Comparison of ENCODE assay signal across 12 cellular contexts in the genomic region with DNA sequence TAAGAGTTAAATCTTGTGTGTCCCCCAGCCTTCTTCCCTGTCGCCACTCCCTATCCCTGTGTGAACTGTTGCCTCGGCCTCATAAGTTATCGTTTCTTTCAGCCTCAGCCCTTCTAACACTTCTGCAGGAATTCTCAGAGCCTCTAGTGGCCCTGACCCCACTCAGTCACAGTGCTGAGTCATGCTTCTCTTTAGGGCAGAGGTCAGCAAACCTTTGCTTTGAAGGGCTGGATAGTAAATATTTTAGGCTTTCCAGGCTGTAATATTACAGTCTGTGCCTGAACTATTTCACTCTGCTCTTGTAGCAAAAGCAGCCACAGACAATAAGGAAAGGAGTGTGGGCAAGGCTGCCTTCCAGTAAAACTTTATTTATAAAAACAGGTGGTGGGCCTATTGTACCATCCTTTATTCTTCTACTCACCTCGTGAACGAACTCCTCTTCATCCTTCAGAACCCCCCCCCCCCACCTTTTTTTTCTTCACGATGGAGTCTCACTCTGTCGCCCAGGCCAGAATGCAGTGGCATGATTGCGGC. TPM values are rescaled to one million over a fixed set of nuclear protein-coding genes. Genes with fewer than 3 reads are reported as not detected.
DNase-seq lines count a peak whose midpoint lies in the region; ATAC-seq, FAIRE-seq and TF ChIP-seq lines count a peak whose summit lies in the region.
"Had no signal": no experiment of that assay in that cellular context is flagged by ENCODE, and none has a peak within 500 bp of the region (broad histone marks: within the 10 kb centered on the region; RNA-seq: fewer than 3 reads in every experiment).

No MANE protein-coding gene starts in this region.

- no peak for TF ChIP-seq POLR2A in GM18505 (IDR thresholded peaks at IDR 0.05; ENCODE audit: borderline replicate concordance, extremely low read depth, insufficient read depth, insufficient read length)

- peaks cover 4% of the 10 kb centered on the region for H3K27me3 Mint-ChIP-seq in GM23338 (ENCODE audit: insufficient read depth, low read depth, poor library complexity)
- H3K27me3 Mint-ChIP-seq: activated naive CD4-positive, alpha-beta T cell treated with anti-CD3 and anti-CD28 coated beads, Interleukin-2, amount 10 ng/mL, durations not matched to agents 7 days and 5 days had no signal

- 77 to 79% (median 77%) methylated on average over 8 of the region's 8 CpGs for WGBS in small intestine, 3 donors

- ATAC-seq in GM23338 (no peak), left cardiac atrium (peak; percentile 55 to 64), GM18505 (IDR thresholded peaks at IDR 0.05; ENCODE audit: unreplicated experiment) (no peak)

- peaks cover 7% of the 10 kb centered on the region for H4K20me1 ChIP-seq in GM23338 (replicated peaks; ENCODE audit: insufficient read depth)

- peaks cover 6% of the 10 kb centered on the region for H3K4me1 Mint-ChIP-seq in GM23338

- peaks cover 2% of the 10 kb centered on the region; the same call in 1 of the 2 replicates for H3F3A ChIP-seq in GM23338 (replicated peaks; ENCODE audit: low read depth)

- peaks cover 5% of the 10 kb centered on the region for H3K9me3 Mint-ChIP-seq in GM23338

- H3K36me3 Mint-ChIP-seq in GM23338 (ENCODE audit: low read depth), result peaks cover 26% of the 10 kb centered on the region

- peak overlapping the region; percentile 89 for H3K27ac Mint-ChIP-seq in GM23338

- H3K27ac ChIP-seq in GM23338 (ENCODE audit: low read depth) (0 out of 2 replicates have a peak overlapping the region, but pooled peaks have one; percentile 45), small intestine (ENCODE audit: low read depth in 1 of 2, low read length in 1 of 2) (peak overlapping the region in 1 of 2 donors; percentile 1)
- H3K27ac ChIP-seq: HL-60, SJCRH30 had no signal

- no peaks in the 10 kb centered on the region; the same call in 1 of the 2 replicates for H3K36me3 ChIP-seq in GM23338 (ENCODE audit: insufficient read depth)
- H3K36me3 ChIP-seq in small intestine (ENCODE audit: control insufficient read depth in 2 of 2, insufficient read depth in 2 of 2, low read length in 2 of 2), result peaks cover 4 to 7% of the 10 kb centered on the region in 2 donors

- intact Hi-C loops in left cardiac atrium (cut with DNase I), result no loop called here

- no peak overlapping the region for H3K4me3 Mint-ChIP-seq in GM23338
- H3K4me3 Mint-ChIP-seq: activated naive CD4-positive, alpha-beta T cell treated with anti-CD3 and anti-CD28 coated beads, Interleukin-2, amount 10 ng/mL, durations not matched to agents 7 days and 5 days had no signal

- no peak for DNase-seq in GM23338 (ENCODE audit: low spot score)
- peak; percentile 63 for DNase-seq in SW480 (ENCODE audit: low spot score)
- DNase-seq in left cardiac atrium, result no peak
- DNase-seq in small intestine, result peak; percentile 33
- DNase-seq in stimulated activated CD4-positive, alpha-beta T cell treated with anti-CD3 and anti-CD28 coated beads, Interleukin-15, amount 100 ng/mL, for 24 hours, result no peak
- DNase-seq in urothelium cell line (ENCODE audit: low spot score), result no peak
- DNase-seq in effector CD8-positive, alpha-beta T cell (lab: John Stamatoyannopoulos, UW), result no peak
- DNase-seq: activated naive CD4-positive, alpha-beta T cell treated with anti-CD3 and anti-CD28 coated beads, Interleukin-2, amount 10 ng/mL, durations not matched to agents 7 days and 5 days; SJCRH30 had no signal

- H3K4me3 ChIP-seq in GM23338 (no peak overlapping the region), small intestine (ENCODE audit: low read depth in 1 of 2, low read length in 2 of 2) (no peak overlapping the region)
- H3K4me3 ChIP-seq: SJCRH30 had no signal

- H3K27me3 ChIP-seq in GM23338 (ENCODE audit: insufficient read depth), result no peaks in the 10 kb centered on the region
- no peaks in the 10 kb centered on the region for H3K27me3 ChIP-seq in small intestine (ENCODE audit: control insufficient read depth in 2 of 2, insufficient read depth in 2 of 2, low read length in 2 of 2)
- H3K27me3 ChIP-seq: SJCRH30 had no signal

- H2AFZ ChIP-seq in GM23338, result no peak overlapping the region

- no peaks in the 10 kb centered on the region for H3K9me2 ChIP-seq in GM23338 (ENCODE audit: insufficient read depth)

- H3K4me1 ChIP-seq in GM23338 (ENCODE audit: insufficient read depth), result no peaks in the 10 kb centered on the region; the same call in 1 of the 2 replicates
- peaks cover 2 to 5% of the 10 kb centered on the region in 2 donors for H3K4me1 ChIP-seq in small intestine (ENCODE audit: control insufficient read depth in 2 of 2, insufficient read depth in 1 of 2, low read depth in 1 of 2, low read length in 1 of 2)
- H3K4me1 ChIP-seq: SJCRH30 had no signal

- peaks cover 68% of the 10 kb centered on the region for H3K79me2 ChIP-seq in GM23338 (replicated peaks; ENCODE audit: insufficient read depth)

- FAIRE-seq in small intestine (lab: Jason Lieb, UNC) (no peak), urothelium cell line (lab: Jason Lieb, UNC) (no peak)
- FAIRE-seq: keratinocyte had no signal

- H3K9me3 ChIP-seq in small intestine (ENCODE audit: control insufficient read depth, low read depth), result no peaks in the 10 kb centered on the region
- H3K9me3 ChIP-seq: SJCRH30 had no signal

- no peak for TF ChIP-seq CTCF in GM23338 (conservative IDR thresholded peaks at IDR 0.05; ENCODE audit: low read depth in 2 of 2)

- H3K4me2 ChIP-seq in GM23338, result no peak overlapping the region

TF ChIP-seq in GM23338, 12 proteins besides CTCF, POLR2A, EP300 and RAD21 (continues in another document):
- TF ChIP-seq EZH2phosphoT487 (IDR thresholded peaks at IDR 0.05; ENCODE audit: unreplicated experiment), result no peak
- TF ChIP-seq, protein P1, sequence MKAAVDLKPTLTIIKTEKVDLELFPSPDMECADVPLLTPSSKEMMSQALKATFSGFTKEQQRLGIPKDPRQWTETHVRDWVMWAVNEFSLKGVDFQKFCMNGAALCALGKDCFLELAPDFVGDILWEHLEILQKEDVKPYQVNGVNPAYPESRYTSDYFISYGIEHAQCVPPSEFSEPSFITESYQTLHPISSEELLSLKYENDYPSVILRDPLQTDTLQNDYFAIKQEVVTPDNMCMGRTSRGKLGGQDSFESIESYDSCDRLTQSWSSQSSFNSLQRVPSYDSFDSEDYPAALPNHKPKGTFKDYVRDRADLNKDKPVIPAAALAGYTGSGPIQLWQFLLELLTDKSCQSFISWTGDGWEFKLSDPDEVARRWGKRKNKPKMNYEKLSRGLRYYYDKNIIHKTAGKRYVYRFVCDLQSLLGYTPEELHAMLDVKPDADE (IDR thresholded peaks at IDR 0.05), result no peak
- no peak for TF ChIP-seq NANOG (IDR thresholded peaks at IDR 0.05; ENCODE audit: borderline replicate concordance)
- no peak for TF ChIP-seq CREB1 (CRISPR knock-in tag; IDR thresholded peaks at IDR 0.05; ENCODE audit: low read depth)
- no peak for TF ChIP-seq POLR2AphosphoS5 (IDR thresholded peaks at IDR 0.05; ENCODE audit: low read depth)
- TF ChIP-seq, protein P2, sequence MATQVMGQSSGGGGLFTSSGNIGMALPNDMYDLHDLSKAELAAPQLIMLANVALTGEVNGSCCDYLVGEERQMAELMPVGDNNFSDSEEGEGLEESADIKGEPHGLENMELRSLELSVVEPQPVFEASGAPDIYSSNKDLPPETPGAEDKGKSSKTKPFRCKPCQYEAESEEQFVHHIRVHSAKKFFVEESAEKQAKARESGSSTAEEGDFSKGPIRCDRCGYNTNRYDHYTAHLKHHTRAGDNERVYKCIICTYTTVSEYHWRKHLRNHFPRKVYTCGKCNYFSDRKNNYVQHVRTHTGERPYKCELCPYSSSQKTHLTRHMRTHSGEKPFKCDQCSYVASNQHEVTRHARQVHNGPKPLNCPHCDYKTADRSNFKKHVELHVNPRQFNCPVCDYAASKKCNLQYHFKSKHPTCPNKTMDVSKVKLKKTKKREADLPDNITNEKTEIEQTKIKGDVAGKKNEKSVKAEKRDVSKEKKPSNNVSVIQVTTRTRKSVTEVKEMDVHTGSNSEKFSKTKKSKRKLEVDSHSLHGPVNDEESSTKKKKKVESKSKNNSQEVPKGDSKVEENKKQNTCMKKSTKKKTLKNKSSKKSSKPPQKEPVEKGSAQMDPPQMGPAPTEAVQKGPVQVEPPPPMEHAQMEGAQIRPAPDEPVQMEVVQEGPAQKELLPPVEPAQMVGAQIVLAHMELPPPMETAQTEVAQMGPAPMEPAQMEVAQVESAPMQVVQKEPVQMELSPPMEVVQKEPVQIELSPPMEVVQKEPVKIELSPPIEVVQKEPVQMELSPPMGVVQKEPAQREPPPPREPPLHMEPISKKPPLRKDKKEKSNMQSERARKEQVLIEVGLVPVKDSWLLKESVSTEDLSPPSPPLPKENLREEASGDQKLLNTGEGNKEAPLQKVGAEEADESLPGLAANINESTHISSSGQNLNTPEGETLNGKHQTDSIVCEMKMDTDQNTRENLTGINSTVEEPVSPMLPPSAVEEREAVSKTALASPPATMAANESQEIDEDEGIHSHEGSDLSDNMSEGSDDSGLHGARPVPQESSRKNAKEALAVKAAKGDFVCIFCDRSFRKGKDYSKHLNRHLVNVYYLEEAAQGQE (IDR thresholded peaks at IDR 0.05; ENCODE audit: unreplicated experiment), result no peak
- TF ChIP-seq STAT1 (IDR thresholded peaks at IDR 0.05; ENCODE audit: unreplicated experiment), result no peak
- no peak for TF ChIP-seq ZNF114 (CRISPR knock-in tag; IDR thresholded peaks at IDR 0.05)
- no peak for TF ChIP-seq ZNF331 (CRISPR knock-in tag; IDR thresholded peaks at IDR 0.05; ENCODE audit: low read depth)

RNA-seq across cellular contexts. Expression of gene MYO9B, which starts 22.1 kb away (rescaled TPM):
- total RNA-seq in GM23338 (2014; rRNA removed; shearing (Covaris generic)), result 61.3 and 65.6 TPM in 2 replicates
- polyA plus RNA-seq in GM23338 (2016; fragmentation: Nextera tagmentation; extraction: Ambion mirVana), result 28.7 and 29.0 TPM in 2 replicates
- total RNA-seq in left cardiac atrium, result 10 to 100 TPM; 32.5 to 44.6 TPM
- polyA plus RNA-seq in small intestine, result 10 to 100 TPM; 31.6 to 62.1 (median 53.2) TPM

RNA-seq across cellular contexts. Expression of gene HAUS8, which starts 22.4 kb away (rescaled TPM):
- 10.6 and 11.1 TPM in 2 replicates for total RNA-seq in GM23338 (2014; rRNA removed; shearing (Covaris generic))
- polyA plus RNA-seq in GM23338 (2016; fragmentation: Nextera tagmentation; extraction: Ambion mirVana) (33.3 and 35.5 TPM in 2 replicates), small intestine (10 to 100 TPM in 2 of 3 donors, 1 to 10 TPM in 1; 9.9 to 16.5 (median 16.5) TPM)
- total RNA-seq in left cardiac atrium, result 1 to 10 TPM; 3.9 to 5.0 TPM

Comparison
In these comparisons a context has a peak if more than half of its experiments do, and no peak if none do; other contexts are left out.
1. ATAC-seq: peak in left cardiac atrium (2 of 2); none in GM23338 (single experiment) and GM18505 (single experiment).
2. DNase-seq: peak in SW480 (single experiment) and small intestine (single experiment); none in GM23338 (single experiment), left cardiac atrium (single experiment), stimulated activated CD4-positive, alpha-beta T cell treated with anti-CD3 and anti-CD28 coated beads, Interleukin-15, amount 100 ng/mL, for 24 hours (single experiment), urothelium cell line (single experiment) and effector CD8-positive, alpha-beta T cell (single experiment).